ENCODE assay signal across 2 cellular contexts in genomic region chr21:33133912-33134311, GRCh38.
TF ChIP-seq lines count a peak whose summit lies in the region.

No MANE protein-coding gene starts in this region.

TF ChIP-seq in GM23338, 12 proteins besides CTCF, POLR2A, EP300 and RAD21:
- no peak for TF ChIP-seq REST (IDR thresholded peaks at IDR 0.05; ENCODE audit: unreplicated experiment)

TF ChIP-seq in H1, 55 proteins besides CTCF, POLR2A, EP300 and RAD21:
- no peak for TF ChIP-seq BCL11A (IDR thresholded peaks at IDR 0.05; ENCODE audit: low read depth in 2 of 2, low read length in 2 of 2)
